Comparison of ENCODE assay signal across 25 cellular contexts in the genomic region with DNA sequence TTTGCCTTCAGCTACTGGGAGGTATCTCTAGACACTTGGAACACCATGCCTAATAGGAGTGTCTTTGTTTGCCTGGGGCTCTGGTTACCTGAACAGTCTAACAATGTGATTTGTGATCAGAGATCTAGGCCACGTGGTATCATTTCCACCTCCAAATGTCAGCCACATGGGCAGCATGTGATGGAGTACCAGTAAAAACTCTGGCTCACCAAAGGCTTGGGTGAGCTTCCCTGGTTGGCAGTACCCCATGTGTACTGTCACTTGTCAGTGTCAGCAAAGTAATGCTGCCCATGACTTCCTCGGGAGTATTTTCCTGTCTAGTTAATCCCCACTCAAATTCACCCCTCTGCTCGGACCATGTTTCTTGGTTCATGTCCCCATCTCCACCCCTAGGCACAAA.
"Had no signal": no experiment of that assay in that cellular context is flagged by ENCODE, and none has a peak within 500 bp of the region (broad histone marks: within the 10 kb centered on the region; RNA-seq: fewer than 3 reads in every experiment).

No MANE protein-coding gene starts in this region.

- ATAC-seq: left cardiac atrium; left lung; mucosa of descending colon; naive thymus-derived CD4-positive, alpha-beta T cell; pancreas; sciatic nerve; stimulated activated effector memory CD8-positive, alpha-beta T cell treated with anti-CD3 and anti-CD28 coated beads, Interleukin-12 subunit alpha, Interleukin-12 subunit beta, amount 100 ng/mL, for 72 hours; upper lobe of right lung had no signal

- H3K27ac Mint-ChIP-seq: naive thymus-derived CD4-positive, alpha-beta T cell; nephron; stimulated activated effector memory CD8-positive, alpha-beta T cell treated with anti-CD3 and anti-CD28 coated beads, Interleukin-12 subunit alpha, Interleukin-12 subunit beta, amount 100 ng/mL, for 72 hours; stimulated activated naive CD8-positive, alpha-beta T cell treated with anti-CD3 and anti-CD28 coated beads, Interleukin-15, Interleukin-2, amounts not matched to agents 100 ng/mL and 50 ng/mL, for 24 hours had no signal

- H3K27ac ChIP-seq: left lung, pancreas, prostate gland, spleen, suprapubic skin, thoracic aorta, tibial artery, upper lobe of right lung had no signal

- H3K4me1 ChIP-seq: left lung, pancreas, prostate gland, spleen, suprapubic skin, tibial artery, upper lobe of right lung had no signal

- H3K27me3 Mint-ChIP-seq: stimulated activated naive CD8-positive, alpha-beta T cell treated with anti-CD3 and anti-CD28 coated beads, Interleukin-15, Interleukin-2, amounts not matched to agents 100 ng/mL and 50 ng/mL, for 24 hours had no signal

- H3K27me3 ChIP-seq: left lung, pancreas, upper lobe of right lung had no signal

- H3K9me3 Mint-ChIP-seq: nephron; neural crest cell; stimulated activated effector memory CD8-positive, alpha-beta T cell treated with anti-CD3 and anti-CD28 coated beads, Interleukin-12 subunit alpha, Interleukin-12 subunit beta, amount 100 ng/mL, for 72 hours; stimulated activated naive CD8-positive, alpha-beta T cell treated with anti-CD3 and anti-CD28 coated beads, Interleukin-15, Interleukin-2, amounts not matched to agents 100 ng/mL and 50 ng/mL, for 24 hours had no signal

- DNase-seq: hippocampal formation; kidney glomerular epithelial cell; left cardiac atrium; left lung; midbrain; mucosa of descending colon; naive thymus-derived CD4-positive, alpha-beta T cell; nucleus accumbens; pancreas; posterior cingulate gyrus; small intestine; spleen; stimulated activated CD4-positive, alpha-beta T cell treated with anti-CD3 and anti-CD28 coated beads, Interleukin-4, amount 100 ng/mL, for 24 hours; tibial artery; trophoblast cell; upper lobe of right lung had no signal

- H3K4me1 Mint-ChIP-seq: naive thymus-derived CD4-positive, alpha-beta T cell; nephron; neural crest cell; stimulated activated effector memory CD8-positive, alpha-beta T cell treated with anti-CD3 and anti-CD28 coated beads, Interleukin-12 subunit alpha, Interleukin-12 subunit beta, amount 100 ng/mL, for 72 hours had no signal

- H3K4me3 ChIP-seq: left lung, lung, mucosa of descending colon, pancreas, prostate gland, spleen, suprapubic skin, thoracic aorta, tibial artery, upper lobe of right lung had no signal

- H3K36me3 ChIP-seq: left lung, pancreas, prostate gland, spleen, suprapubic skin, thoracic aorta, tibial artery, upper lobe of right lung had no signal

- H3K36me3 Mint-ChIP-seq: naive thymus-derived CD4-positive, alpha-beta T cell; stimulated activated effector memory CD8-positive, alpha-beta T cell treated with anti-CD3 and anti-CD28 coated beads, Interleukin-12 subunit alpha, Interleukin-12 subunit beta, amount 100 ng/mL, for 72 hours had no signal

- H3K9me3 ChIP-seq: left lung, mucosa of descending colon, pancreas, prostate gland, spleen, suprapubic skin, thoracic aorta, tibial artery, upper lobe of right lung had no signal

- H3K4me3 Mint-ChIP-seq: naive thymus-derived CD4-positive, alpha-beta T cell; nephron; neural crest cell; stimulated activated effector memory CD8-positive, alpha-beta T cell treated with anti-CD3 and anti-CD28 coated beads, Interleukin-12 subunit alpha, Interleukin-12 subunit beta, amount 100 ng/mL, for 72 hours; stimulated activated naive CD8-positive, alpha-beta T cell treated with anti-CD3 and anti-CD28 coated beads, Interleukin-15, Interleukin-2, amounts not matched to agents 100 ng/mL and 50 ng/mL, for 24 hours had no signal
